13 cellular contexts compared by ENCODE assay signal in genomic region chr12:30725739-30726138, GRCh38. TPM values are rescaled to one million over a fixed set of nuclear protein-coding genes. Genes with fewer than 3 reads are reported as not detected.
DNase-seq lines count a peak whose midpoint lies in the region; ATAC-seq and TF ChIP-seq lines count a peak whose summit lies in the region.
"Had no signal": no experiment of that assay in that cellular context is flagged by ENCODE, and none has a peak within 500 bp of the region (broad histone marks: within the 10 kb centered on the region; RNA-seq: fewer than 3 reads in every experiment).

No MANE protein-coding gene starts in this region.

- H3K79me2 ChIP-seq in fibroblast of lung (ENCODE audit: control insufficient read depth, insufficient read depth, low read length) = no peaks in the 10 kb centered on the region

- POLR2A ChIA-PET in CD4-positive, alpha-beta memory T cell (lab: Charles Lee; ENCODE audit: partially characterized antibody) = no interaction called here

- H3K4me1 Mint-ChIP-seq in activated T-helper 2 cell treated with anti-CD3 and anti-CD28 coated beads, Interferon-gamma antibody, Interleukin-2, Interleukin-4, amounts not matched to agents 10 μg/mL and 5 μg/mL and 100 μg/mL, durations not matched to agents 14 hours and 24 hours and 36 hours (ENCODE audit: low read depth) = no peaks in the 10 kb centered on the region
- H3K4me1 Mint-ChIP-seq in CD4-positive, alpha-beta memory T cell = peaks cover 0 to 7% (median 4%) of the 10 kb centered on the region in 4 donors
- H3K4me1 Mint-ChIP-seq: activated B cell treated with CpG ODN at 0.5 μM for 24 hours had no signal

- H3K4me1 ChIP-seq in SJSA1 (replicated peaks) (peaks cover 17% of the 10 kb centered on the region), fibroblast of lung (ENCODE audit: control insufficient read depth, extremely low read depth, insufficient read depth, low read length) (peaks cover 8% of the 10 kb centered on the region)
- H3K4me1 ChIP-seq in CD4-positive, alpha-beta memory T cell (ENCODE audit: insufficient read depth, low read length) = no peaks in the 10 kb centered on the region
- H3K4me1 ChIP-seq: Peyer's patch had no signal

- H3K36me3 ChIP-seq in SJSA1 (peaks cover 45% of the 10 kb centered on the region), fibroblast of lung (ENCODE audit: control insufficient read depth, insufficient read depth, low read length) (no peaks in the 10 kb centered on the region)
- peaks cover 40% of the 10 kb centered on the region for H3K36me3 ChIP-seq in CD4-positive, alpha-beta memory T cell (ENCODE audit: insufficient read depth, low read length)

- peak overlapping the region; percentile 74 for H3K4me2 ChIP-seq in fibroblast of lung (ENCODE audit: extremely low read depth, insufficient read depth, low read length)

- no peak overlapping the region for H3K9ac ChIP-seq in fibroblast of lung (ENCODE audit: insufficient read depth, low read length)

- H3K9me3 Mint-ChIP-seq in activated T-helper 2 cell treated with anti-CD3 and anti-CD28 coated beads, Interferon-gamma antibody, Interleukin-2, Interleukin-4, amounts not matched to agents 10 μg/mL and 5 μg/mL and 100 μg/mL, durations not matched to agents 14 hours and 24 hours and 36 hours = no peaks in the 10 kb centered on the region
- no peaks in the 10 kb centered on the region for H3K9me3 Mint-ChIP-seq in CD4-positive, alpha-beta memory T cell
- H3K9me3 Mint-ChIP-seq: activated B cell treated with CpG ODN at 0.5 μM for 24 hours; activated T-helper 1 cell treated with anti-CD3 and anti-CD28 coated beads, Interleukin-12 subunit alpha, Interleukin-12 subunit beta, Interleukin-2, Interleukin-4 antibody, amounts not matched to agents 30 ng/mL and 10 ng/mL and 1 ng/mL, durations not matched to agents 14 hours and 24 hours and 36 hours; dendritic cell treated with granulocyte-macrophage colony-stimulating factor and Interleukin-4, amounts not matched to agents 40 ng/mL and 50 ng/mL, for 4 days had no signal

- peak; percentile 27 for DNase-seq in GM04504 (ENCODE audit: low read depth)
- peak in 1 of 2 experiments; percentile 50 for DNase-seq in SJSA1 (ENCODE audit: low read depth in 1 of 2, low spot score in 2 of 2)
- DNase-seq in fibroblast of lung (ENCODE audit: low read depth in 2 of 2) = peak; percentile 85 to 89
- peak; percentile 26 for DNase-seq in skeletal muscle cell (ENCODE audit: low read depth)
- DNase-seq in activated T-helper 2 cell treated with anti-CD3 and anti-CD28 coated beads, Interferon-gamma antibody, Interleukin-2, Interleukin-4, amounts not matched to agents 10 μg/mL and 5 μg/mL and 100 μg/mL, durations not matched to agents 14 hours and 24 hours and 36 hours (ENCODE audit: low spot score) = no peak
- no peak for DNase-seq in CD4-positive, alpha-beta memory T cell
- DNase-seq: activated B cell treated with CpG ODN at 0.5 μM for 24 hours, Peyer's patch, stomach had no signal

- CTCF ChIA-PET in CD4-positive, alpha-beta memory T cell (lab: Charles Lee; ENCODE audit: partially characterized antibody) = interaction anchor here (1.2 kb wide), 1 partner anchor 28 kb away, joined by 3 read pairs; no protein-coding TSS in a partner anchor

- H4K20me1 ChIP-seq in fibroblast of lung (ENCODE audit: control insufficient read depth, extremely low read depth, insufficient read depth, low read length) = no peaks in the 10 kb centered on the region

- H3K27me3 ChIP-seq in SJSA1 (replicated peaks) (no peaks in the 10 kb centered on the region), fibroblast of lung (ENCODE audit: control insufficient read depth, insufficient read depth, low read length) (no peaks in the 10 kb centered on the region)
- H3K27me3 ChIP-seq in CD4-positive, alpha-beta memory T cell (ENCODE audit: insufficient read depth, low read length) = no peaks in the 10 kb centered on the region
- H3K27me3 ChIP-seq: Peyer's patch, stomach had no signal

- H3K27ac ChIP-seq in SJSA1 (peak overlapping the region; percentile 43), fibroblast of lung (ENCODE audit: insufficient read depth, low read length) (no peak overlapping the region)
- no peak overlapping the region for H3K27ac ChIP-seq in CD4-positive, alpha-beta memory T cell (ENCODE audit: low read depth, low read length)
- H3K27ac ChIP-seq: Peyer's patch, stomach had no signal

- intact Hi-C loops in activated T-helper 2 cell treated with anti-CD3 and anti-CD28 coated beads, Interferon-gamma antibody, Interleukin-2, Interleukin-4, amounts not matched to agents 10 μg/mL and 5 μg/mL and 100 μg/mL, durations not matched to agents 14 hours and 24 hours and 36 hours (cut with micrococcal nuclease) = no loop called here
- intact Hi-C loops in CD4-positive, alpha-beta memory T cell (cut with micrococcal nuclease) = no loop called here

- H3K36me3 Mint-ChIP-seq in activated T-helper 2 cell treated with anti-CD3 and anti-CD28 coated beads, Interferon-gamma antibody, Interleukin-2, Interleukin-4, amounts not matched to agents 10 μg/mL and 5 μg/mL and 100 μg/mL, durations not matched to agents 14 hours and 24 hours and 36 hours (ENCODE audit: low read depth) = peaks cover 23% of the 10 kb centered on the region
- H3K36me3 Mint-ChIP-seq in CD4-positive, alpha-beta memory T cell = peaks cover 61 to 74% of the 10 kb centered on the region in 2 donors

- no peak for TF ChIP-seq CTCF in fibroblast of lung (conservative IDR thresholded peaks at IDR 0.05 in 1 of 2, IDR thresholded peaks at IDR 0.05 in 1 of 2; ENCODE audit: low read depth in 1 of 2, low read length in 2 of 2)

- H3K27me3 Mint-ChIP-seq in activated T-helper 2 cell treated with anti-CD3 and anti-CD28 coated beads, Interferon-gamma antibody, Interleukin-2, Interleukin-4, amounts not matched to agents 10 μg/mL and 5 μg/mL and 100 μg/mL, durations not matched to agents 14 hours and 24 hours and 36 hours (ENCODE audit: low read depth) = no peaks in the 10 kb centered on the region
- no peaks in the 10 kb centered on the region for H3K27me3 Mint-ChIP-seq in CD4-positive, alpha-beta memory T cell
- H3K27me3 Mint-ChIP-seq: activated B cell treated with CpG ODN at 0.5 μM for 24 hours; dendritic cell treated with granulocyte-macrophage colony-stimulating factor and Interleukin-4, amounts not matched to agents 40 ng/mL and 50 ng/mL, for 4 days had no signal

- no peak overlapping the region for H3K4me3 Mint-ChIP-seq in activated T-helper 2 cell treated with anti-CD3 and anti-CD28 coated beads, Interferon-gamma antibody, Interleukin-2, Interleukin-4, amounts not matched to agents 10 μg/mL and 5 μg/mL and 100 μg/mL, durations not matched to agents 14 hours and 24 hours and 36 hours (ENCODE audit: low read depth)
- H3K4me3 Mint-ChIP-seq in CD4-positive, alpha-beta memory T cell = no peak overlapping the region
- H3K4me3 Mint-ChIP-seq: activated B cell treated with CpG ODN at 0.5 μM for 24 hours; activated T-helper 1 cell treated with anti-CD3 and anti-CD28 coated beads, Interleukin-12 subunit alpha, Interleukin-12 subunit beta, Interleukin-2, Interleukin-4 antibody, amounts not matched to agents 30 ng/mL and 10 ng/mL and 1 ng/mL, durations not matched to agents 14 hours and 24 hours and 36 hours; dendritic cell treated with granulocyte-macrophage colony-stimulating factor and Interleukin-4, amounts not matched to agents 40 ng/mL and 50 ng/mL, for 4 days had no signal

- ATAC-seq in GM19351 (IDR thresholded peaks at IDR 0.05; ENCODE audit: unreplicated experiment) (no peak), GM21528 (IDR thresholded peaks at IDR 0.05; ENCODE audit: low FRiP score, unreplicated experiment) (no peak)

- no peaks in the 10 kb centered on the region for H3K9me3 ChIP-seq in SJSA1 (replicated peaks)
- no peaks in the 10 kb centered on the region for H3K9me3 ChIP-seq in fibroblast of lung (ENCODE audit: control insufficient read depth, insufficient read depth, low read depth, low read length)
- no peaks in the 10 kb centered on the region for H3K9me3 ChIP-seq in CD4-positive, alpha-beta memory T cell (ENCODE audit: control insufficient read depth in 1 of 2, low read length in 2 of 2)
- H3K9me3 ChIP-seq: Peyer's patch, stomach had no signal

- no peak overlapping the region for H2AFZ ChIP-seq in fibroblast of lung (ENCODE audit: low read length)

- H3K27ac Mint-ChIP-seq in activated T-helper 2 cell treated with anti-CD3 and anti-CD28 coated beads, Interferon-gamma antibody, Interleukin-2, Interleukin-4, amounts not matched to agents 10 μg/mL and 5 μg/mL and 100 μg/mL, durations not matched to agents 14 hours and 24 hours and 36 hours = no peak overlapping the region
- H3K27ac Mint-ChIP-seq in CD4-positive, alpha-beta memory T cell = no peak overlapping the region
- H3K27ac Mint-ChIP-seq: activated B cell treated with CpG ODN at 0.5 μM for 24 hours; activated T-helper 1 cell treated with anti-CD3 and anti-CD28 coated beads, Interleukin-12 subunit alpha, Interleukin-12 subunit beta, Interleukin-2, Interleukin-4 antibody, amounts not matched to agents 30 ng/mL and 10 ng/mL and 1 ng/mL, durations not matched to agents 14 hours and 24 hours and 36 hours; dendritic cell treated with granulocyte-macrophage colony-stimulating factor and Interleukin-4, amounts not matched to agents 40 ng/mL and 50 ng/mL, for 4 days had no signal

- H3K4me3 ChIP-seq in SJSA1 (no peak overlapping the region), fibroblast of lung (replicated peaks in 1 of 4; ENCODE audit: control extremely low read depth in 1 of 4, insufficient read depth in 1 of 4, low read depth in 3 of 4, low read length in 4 of 4) (no peak overlapping the region), skeletal muscle cell (ENCODE audit: low read depth, low read length) (no peak overlapping the region)
- no peak overlapping the region for H3K4me3 ChIP-seq in CD4-positive, alpha-beta memory T cell (ENCODE audit: low read length in 2 of 2)
- H3K4me3 ChIP-seq: Peyer's patch, stomach had no signal

RNA-seq across cellular contexts. Expression of gene CAPRIN2, which starts 29.0 kb away (rescaled TPM):
- total RNA-seq in SJSA1 (2014; rRNA removed; shearing (Covaris generic)) = 29.4 and 36.5 TPM in 2 replicates
- total RNA-seq in fibroblast of lung = 17.2 and 20.3 TPM in 2 replicates
- polyA plus RNA-seq in fibroblast of lung = 10.4 and 10.8 TPM in 2 replicates
- polyA plus RNA-seq in fibroblast of lung (2012) = 6.9 and 8.2 TPM in 2 replicates
- 2.7 TPM in 1 of 2 replicates, not detected in the other for polyA minus RNA-seq in fibroblast of lung (ENCODE audit: low replicate concordance)
- total RNA-seq in activated T-helper 2 cell treated with anti-CD3 and anti-CD28 coated beads, Interferon-gamma antibody, Interleukin-2, Interleukin-4, amounts not matched to agents 10 μg/mL and 5 μg/mL and 100 μg/mL, durations not matched to agents 14 hours and 24 hours and 36 hours = 13.5 and 14.2 TPM in 2 replicates
- 10 to 100 TPM; 42.9 to 47.0 TPM for total RNA-seq in CD4-positive, alpha-beta memory T cell
- 1 to 10 TPM; 4.5 to 8.7 TPM for polyA plus RNA-seq in CD4-positive, alpha-beta memory T cell

RNA-seq across cellular contexts. Expression of gene IPO8, which starts 30.1 kb away (rescaled TPM):
- 14.7 and 21.0 TPM in 2 replicates for total RNA-seq in SJSA1 (2014; rRNA removed; shearing (Covaris generic))
- 38.0 and 41.5 TPM in 2 replicates for total RNA-seq in fibroblast of lung
- polyA plus RNA-seq in fibroblast of lung = 12.4 and 15.0 TPM in 2 replicates
- 23.0 and 30.1 TPM in 2 replicates for polyA plus RNA-seq in fibroblast of lung (2012)
- polyA minus RNA-seq in fibroblast of lung (ENCODE audit: low replicate concordance) = 10.7 and 51.1 TPM in 2 replicates
- 40.1 and 44.3 TPM in 2 replicates for total RNA-seq in activated T-helper 2 cell treated with anti-CD3 and anti-CD28 coated beads, Interferon-gamma antibody, Interleukin-2, Interleukin-4, amounts not matched to agents 10 μg/mL and 5 μg/mL and 100 μg/mL, durations not matched to agents 14 hours and 24 hours and 36 hours
- 10 to 100 TPM; 50.2 to 60.5 TPM for total RNA-seq in CD4-positive, alpha-beta memory T cell
- 10 to 100 TPM in 1 of 2 donors, 1 to 10 TPM in 1; 7.9 to 14.5 TPM for polyA plus RNA-seq in CD4-positive, alpha-beta memory T cell

Comparison
In these comparisons a context has a peak if more than half of its experiments do, and no peak if none do; other contexts are left out.
1. DNase-seq: peak in GM04504 (single experiment), fibroblast of lung (2 of 2) and skeletal muscle cell (single experiment); none in activated T-helper 2 cell treated with anti-CD3 and anti-CD28 coated beads, Interferon-gamma antibody, Interleukin-2, Interleukin-4, amounts not matched to agents 10 μg/mL and 5 μg/mL and 100 μg/mL, durations not matched to agents 14 hours and 24 hours and 36 hours (single experiment) and CD4-positive, alpha-beta memory T cell (0 of 5).